Comparison of ENCODE assay signal across 8 cellular contexts in the genomic region with DNA sequence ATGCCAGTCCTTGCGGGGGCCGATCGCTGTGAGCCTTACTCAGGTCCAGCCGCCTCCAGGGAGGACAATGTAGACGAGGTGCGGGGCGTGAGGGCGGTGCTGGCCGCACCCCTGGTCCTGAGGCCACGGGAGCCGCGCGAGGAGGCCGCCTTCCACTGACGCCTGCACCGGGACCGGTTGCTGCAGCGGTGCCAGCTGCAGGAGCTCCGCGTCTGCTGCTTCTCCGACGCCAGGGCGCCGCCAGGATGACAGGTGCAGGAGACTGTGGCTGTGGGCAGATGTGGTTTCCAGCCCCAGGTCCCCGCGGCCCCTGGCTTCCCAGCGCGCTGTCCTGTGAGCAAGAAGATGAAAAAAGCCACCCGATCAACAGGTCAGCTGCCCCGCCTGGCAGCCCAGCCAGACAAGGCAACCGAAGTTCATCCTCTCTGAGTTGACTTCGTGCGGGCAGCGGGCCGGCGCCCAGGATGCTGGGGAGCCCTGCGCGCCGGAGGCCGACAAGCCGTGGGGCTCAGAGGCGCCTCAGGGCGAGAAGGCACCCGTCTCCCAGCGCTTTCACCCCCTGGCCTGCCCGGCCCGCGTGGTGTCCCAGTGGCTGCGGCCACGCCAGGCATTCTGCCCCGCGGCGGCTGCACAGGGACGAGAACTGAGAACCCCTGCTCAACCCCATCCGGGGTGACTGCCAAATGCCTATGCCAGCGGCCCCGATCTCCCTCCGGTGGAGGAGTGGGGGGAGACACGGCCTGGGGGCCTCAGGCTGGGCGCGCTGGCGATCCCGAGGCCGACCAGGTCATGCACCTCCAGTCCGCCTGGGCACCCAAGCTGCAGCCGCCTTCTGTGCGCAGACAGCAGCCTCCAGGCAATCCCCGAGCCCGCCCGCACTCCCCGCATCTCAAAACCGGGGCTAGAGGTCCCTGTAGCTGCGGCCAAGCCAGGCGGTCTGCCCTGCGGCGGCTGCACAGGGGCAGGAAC. TPM values are rescaled to one million over a fixed set of nuclear protein-coding genes. Genes with fewer than 3 reads are reported as not detected.
A peak's percentile ranks its signal among the peaks of the same experiment; 100 is the strongest.
DNase-seq lines count a peak whose midpoint lies in the region; ATAC-seq and TF ChIP-seq lines count a peak whose summit lies in the region.

No MANE protein-coding gene starts in this region.

- 13% methylated on average over 6 of the region's 76 CpGs; no CpG with 5 or more reads in 1 of the 2 donors for WGBS in gastroesophageal sphincter (ENCODE audit: low coverage in 1 of 2), 2 donors
- WGBS in testis, 2 donors: 2% methylated on average over 31 of the region's 76 CpGs; no CpG with 5 or more reads in 1 of the 2 donors

- peak; percentile 32 for ATAC-seq in HG02759 (IDR thresholded peaks at IDR 0.05; ENCODE audit: unreplicated experiment)
- no peak for ATAC-seq in gastroesophageal sphincter
- ATAC-seq in HG03095 (IDR thresholded peaks at IDR 0.05; ENCODE audit: unreplicated experiment): no peak

- intact Hi-C loops in testis (cut with DNase I; ENCODE audit: low total_unique reads): no loop called here

- TF ChIP-seq CTCF in coronary artery (IDR thresholded peaks at IDR 0.05) (no peak), gastroesophageal sphincter (IDR thresholded peaks at IDR 0.05) (no peak), testis (IDR thresholded peaks at IDR 0.05) (no peak)

- H3K4me1 ChIP-seq in skeletal muscle satellite cell (ENCODE audit: control insufficient read depth, insufficient read depth, low read length) (peaks cover 8% of the 10 kb centered on the region), gastroesophageal sphincter (peaks cover 3 to 30% (median 27%) of the 10 kb centered on the region in 3 donors), testis (peaks cover 28% of the 10 kb centered on the region)

- H3K9ac ChIP-seq in skeletal muscle satellite cell (ENCODE audit: low read depth, low read length): no peak overlapping the region

- TF ChIP-seq POLR2A in gastroesophageal sphincter (IDR thresholded peaks at IDR 0.05) (no peak), testis (IDR thresholded peaks at IDR 0.05) (no peak)

- DNase-seq in SHP77 treated with DMSO at 0.1 percent for 48 hours (lab: John Stamatoyannopoulos, UW) (peak; percentile 18), coronary artery (ENCODE audit: low spot score) (no peak), ACHN (no peak), testis (no peak)

- no peaks in the 10 kb centered on the region for H3K9me3 ChIP-seq in skeletal muscle satellite cell (replicated peaks; ENCODE audit: low read length)
- H3K9me3 ChIP-seq in gastroesophageal sphincter: no peaks in the 10 kb centered on the region
- H3K9me3 ChIP-seq in testis: no peaks in the 10 kb centered on the region

- in situ Hi-C loops in ACHN (cut with HindIII; ENCODE audit: low pct_ligation_motif_present, low pct_unique_long_range_greater_than_20kb, low sequenced_read_pairs): no loop called here

- H3K4me2 ChIP-seq in skeletal muscle satellite cell (ENCODE audit: low read length): peak overlapping the region; percentile 76

- no peak for TF ChIP-seq EP300 in gastroesophageal sphincter (IDR thresholded peaks at IDR 0.05)

- H3K27ac ChIP-seq in coronary artery (no peak overlapping the region), gastroesophageal sphincter (no peak overlapping the region), testis (no peak overlapping the region)

- H3K27me3 ChIP-seq in skeletal muscle satellite cell (ENCODE audit: control insufficient read depth, insufficient read depth, low read length): peaks cover 92% of the 10 kb centered on the region
- peaks cover 99% of the 10 kb centered on the region for H3K27me3 ChIP-seq in gastroesophageal sphincter
- H3K27me3 ChIP-seq in testis: no peaks in the 10 kb centered on the region

- H3K4me3 ChIP-seq in coronary artery: peak overlapping the region; percentile 41
- no peak overlapping the region for H3K4me3 ChIP-seq in skeletal muscle satellite cell (ENCODE audit: low read length)
- peak overlapping the region in 1 of 2 donors; percentile 22 for H3K4me3 ChIP-seq in gastroesophageal sphincter
- peak overlapping the region in 1 of 2 donors; percentile 35 for H3K4me3 ChIP-seq in testis

- H3K36me3 ChIP-seq in skeletal muscle satellite cell (ENCODE audit: insufficient read depth, low read length): no peaks in the 10 kb centered on the region
- no peaks in the 10 kb centered on the region for H3K36me3 ChIP-seq in gastroesophageal sphincter
- H3K36me3 ChIP-seq in testis (ENCODE audit: low read depth, missing control alignments): no peaks in the 10 kb centered on the region

RNA-seq across cellular contexts. Expression of a gene that starts 43.4 kb away (rescaled TPM):
- 43.1 and 46.1 TPM in 2 replicates for total RNA-seq in skeletal muscle satellite cell (2012; rRNA removed)
- 10 to 100 TPM; 42.3 to 75.3 (median 51.8) TPM for total RNA-seq in gastroesophageal sphincter
- 10 to 100 TPM; 48.0 to 55.7 TPM for total RNA-seq in testis
- polyA plus RNA-seq in testis (ENCODE audit: insufficient read depth, low read depth, low replicate concordance): 24.0 TPM
